Comparison of ENCODE assay signal across 8 cellular contexts in the genomic region with DNA sequence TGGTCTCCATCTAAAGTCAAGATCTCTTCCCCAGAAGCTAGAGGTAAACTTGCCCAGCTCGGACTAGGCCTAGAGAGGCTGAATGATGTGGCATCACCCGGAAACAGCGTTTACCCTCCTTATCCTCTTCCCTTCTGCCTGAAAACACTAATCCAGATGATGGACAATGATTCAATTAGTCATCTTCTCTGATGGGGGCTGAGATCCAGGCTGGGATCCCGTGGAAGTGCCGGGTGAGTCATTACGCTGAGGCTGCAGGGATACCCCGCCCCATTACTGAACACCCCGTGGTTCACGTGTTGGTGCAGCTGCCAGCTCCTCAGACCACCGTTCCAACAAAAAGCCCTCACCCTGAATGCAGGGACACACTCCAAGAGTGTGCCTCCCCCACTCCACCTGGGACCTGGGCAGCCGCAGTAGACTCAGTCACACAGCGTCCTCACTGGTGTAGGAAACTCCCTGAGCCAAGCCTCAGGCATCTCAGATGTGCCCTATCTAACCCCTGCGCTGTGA. TPM values are rescaled to one million over a fixed set of nuclear protein-coding genes. Genes with fewer than 3 reads are reported as not detected.
DNase-seq lines count a peak whose midpoint lies in the region; ATAC-seq, FAIRE-seq and TF ChIP-seq lines count a peak whose summit lies in the region.

No MANE protein-coding gene starts in this region.

- H3K4me1 Mint-ChIP-seq in activated T-helper 2 cell treated with anti-CD3 and anti-CD28 coated beads, Interferon-gamma antibody, Interleukin-2, Interleukin-4, amounts not matched to agents 10 μg/mL and 5 μg/mL and 100 μg/mL, durations not matched to agents 14 hours and 24 hours and 36 hours (ENCODE audit: low read depth) = peaks cover 51% of the 10 kb centered on the region

- peak overlapping the region; percentile 46 for H3K27ac ChIP-seq in psoas muscle

- H3K9me3 Mint-ChIP-seq in activated T-helper 2 cell treated with anti-CD3 and anti-CD28 coated beads, Interferon-gamma antibody, Interleukin-2, Interleukin-4, amounts not matched to agents 10 μg/mL and 5 μg/mL and 100 μg/mL, durations not matched to agents 14 hours and 24 hours and 36 hours = no peaks in the 10 kb centered on the region

- peaks cover 12% of the 10 kb centered on the region for H3K4me1 ChIP-seq in psoas muscle

- WGBS in psoas muscle, 3 donors = 32 to 48% (median 36%) methylated on average over 13 of the region's 13 CpGs

- H3K27ac Mint-ChIP-seq in activated T-helper 2 cell treated with anti-CD3 and anti-CD28 coated beads, Interferon-gamma antibody, Interleukin-2, Interleukin-4, amounts not matched to agents 10 μg/mL and 5 μg/mL and 100 μg/mL, durations not matched to agents 14 hours and 24 hours and 36 hours = peak overlapping the region; percentile 84

- DNase-seq in AG20443 (ENCODE audit: low spot score) = peak; percentile 82
- DNase-seq in HT1080 (ENCODE audit: low read depth) = peak; percentile 99
- DNase-seq in activated T-helper 2 cell treated with anti-CD3 and anti-CD28 coated beads, Interferon-gamma antibody, Interleukin-2, Interleukin-4, amounts not matched to agents 10 μg/mL and 5 μg/mL and 100 μg/mL, durations not matched to agents 14 hours and 24 hours and 36 hours (ENCODE audit: low spot score) = no peak
- DNase-seq in foreskin fibroblast = peak; percentile 93 to 96
- DNase-seq in psoas muscle = peak; percentile 74
- no peak for DNase-seq in GM19239 (ENCODE audit: insufficient read length, low spot score)

- no peaks in the 10 kb centered on the region for H3K36me3 ChIP-seq in psoas muscle (ENCODE audit: insufficient read depth in 1 of 2, low read depth in 1 of 2)

- TF ChIP-seq CTCF in foreskin fibroblast (IDR thresholded peaks at IDR 0.05; ENCODE audit: low read depth, low read length) (no peak), psoas muscle (IDR thresholded peaks at IDR 0.05) (no peak)

- peak overlapping the region; percentile 93 for H3K4me3 Mint-ChIP-seq in activated T-helper 2 cell treated with anti-CD3 and anti-CD28 coated beads, Interferon-gamma antibody, Interleukin-2, Interleukin-4, amounts not matched to agents 10 μg/mL and 5 μg/mL and 100 μg/mL, durations not matched to agents 14 hours and 24 hours and 36 hours (ENCODE audit: low read depth)

- no peaks in the 10 kb centered on the region for H3K27me3 Mint-ChIP-seq in activated T-helper 2 cell treated with anti-CD3 and anti-CD28 coated beads, Interferon-gamma antibody, Interleukin-2, Interleukin-4, amounts not matched to agents 10 μg/mL and 5 μg/mL and 100 μg/mL, durations not matched to agents 14 hours and 24 hours and 36 hours (ENCODE audit: low read depth)

- H3K27me3 ChIP-seq in psoas muscle (ENCODE audit: insufficient read depth in 3 of 3, low read length in 2 of 3) = peaks cover 0 to 12% (median 0%) of the 10 kb centered on the region in 3 donors

- peaks cover 24% of the 10 kb centered on the region for H3K36me3 Mint-ChIP-seq in activated T-helper 2 cell treated with anti-CD3 and anti-CD28 coated beads, Interferon-gamma antibody, Interleukin-2, Interleukin-4, amounts not matched to agents 10 μg/mL and 5 μg/mL and 100 μg/mL, durations not matched to agents 14 hours and 24 hours and 36 hours (ENCODE audit: low read depth)

- H3K4me3 ChIP-seq in foreskin fibroblast (ENCODE audit: low read depth in 1 of 2, low read length in 2 of 2) (peak overlapping the region; percentile 90 to 100), psoas muscle (peak overlapping the region; percentile 77)

- intact Hi-C loops in activated T-helper 2 cell treated with anti-CD3 and anti-CD28 coated beads, Interferon-gamma antibody, Interleukin-2, Interleukin-4, amounts not matched to agents 10 μg/mL and 5 μg/mL and 100 μg/mL, durations not matched to agents 14 hours and 24 hours and 36 hours (cut with micrococcal nuclease) = loop anchor here (1.0 to 2.0 kb wide), 5 partner anchors 21 to 101 kb away; partner anchors contain the start of genes CHTOP and S100A14
- intact Hi-C loops in psoas muscle (cut with DNase I) = loop anchor here (1.0 to 2.0 kb wide), 2 partner anchors 35 kb away; no protein-coding TSS in a partner anchor

- no peak for FAIRE-seq in GM19239 (lab: Jason Lieb, UNC)

- H3K9me3 ChIP-seq in psoas muscle = no peaks in the 10 kb centered on the region

- ATAC-seq in psoas muscle (peak; percentile 23 to 59 (median 40)), HG03342 (IDR thresholded peaks at IDR 0.05; ENCODE audit: unreplicated experiment) (no peak), HG02884 (IDR thresholded peaks at IDR 0.05; ENCODE audit: unreplicated experiment) (no peak)

RNA-seq across cellular contexts. Expression of gene S100A6, which starts 2.0 kb away (rescaled TPM):
- total RNA-seq in HT1080 (2014; rRNA removed; shearing (Covaris generic)) = 1,050 and 1,792 TPM in 2 replicates
- polyA plus RNA-seq in HT1080 (2015; cell fraction: cytosol; rRNA removed) = 745 and 972 TPM in 2 replicates
- 321 and 373 TPM in 2 replicates for polyA plus RNA-seq in HT1080 (2015; cell fraction: nucleus; rRNA removed)
- 209 and 229 TPM in 2 replicates for total RNA-seq in activated T-helper 2 cell treated with anti-CD3 and anti-CD28 coated beads, Interferon-gamma antibody, Interleukin-2, Interleukin-4, amounts not matched to agents 10 μg/mL and 5 μg/mL and 100 μg/mL, durations not matched to agents 14 hours and 24 hours and 36 hours
- total RNA-seq in psoas muscle = 100 to 1,000 TPM in 3 of 4 donors, 10 to 100 TPM in 1; 78.5 to 420 (median 150) TPM
- polyA plus RNA-seq in psoas muscle = 100 to 1,000 TPM; 295 to 506 (median 467) TPM

RNA-seq across cellular contexts. Expression of gene S100A5, which starts 7.0 kb away (rescaled TPM):
- total RNA-seq in HT1080 (2014; rRNA removed; shearing (Covaris generic)) = 0.53 and 2.4 TPM in 2 replicates
- polyA plus RNA-seq in HT1080 (2015; cell fraction: cytosol; rRNA removed) = 1.8 and 2.3 TPM in 2 replicates
- polyA plus RNA-seq in HT1080 (2015; cell fraction: nucleus; rRNA removed) = 0.67 and 1.1 TPM in 2 replicates
- 1.8 and 2.4 TPM in 2 replicates for total RNA-seq in activated T-helper 2 cell treated with anti-CD3 and anti-CD28 coated beads, Interferon-gamma antibody, Interleukin-2, Interleukin-4, amounts not matched to agents 10 μg/mL and 5 μg/mL and 100 μg/mL, durations not matched to agents 14 hours and 24 hours and 36 hours
- not detected for total RNA-seq in psoas muscle
- not detected for polyA plus RNA-seq in psoas muscle

RNA-seq across cellular contexts. Expression of gene S100A4, which starts 11.9 kb away (rescaled TPM):
- 25.4 and 29.0 TPM in 2 replicates for total RNA-seq in HT1080 (2014; rRNA removed; shearing (Covaris generic))
- polyA plus RNA-seq in HT1080 (2015; cell fraction: cytosol; rRNA removed) = 3.0 and 6.2 TPM in 2 replicates
- 0.99 and 2.7 TPM in 2 replicates for polyA plus RNA-seq in HT1080 (2015; cell fraction: nucleus; rRNA removed)
- total RNA-seq in activated T-helper 2 cell treated with anti-CD3 and anti-CD28 coated beads, Interferon-gamma antibody, Interleukin-2, Interleukin-4, amounts not matched to agents 10 μg/mL and 5 μg/mL and 100 μg/mL, durations not matched to agents 14 hours and 24 hours and 36 hours = 175 and 181 TPM in 2 replicates
- total RNA-seq in psoas muscle = 10 to 100 TPM; 27.0 to 54.7 (median 47.3) TPM
- 100 to 1,000 TPM in 1 of 3 donors, 10 to 100 TPM in 2; 75.2 to 155 (median 83.6) TPM for polyA plus RNA-seq in psoas muscle

RNA-seq across cellular contexts. Expression of gene S100A3, which starts 15.3 kb away (rescaled TPM):
- total RNA-seq in HT1080 (2014; rRNA removed; shearing (Covaris generic)) = 9.6 and 14.4 TPM in 2 replicates
- 2.0 and 4.7 TPM in 2 replicates for polyA plus RNA-seq in HT1080 (2015; cell fraction: cytosol; rRNA removed)
- polyA plus RNA-seq in HT1080 (2015; cell fraction: nucleus; rRNA removed) = 5.3 and 7.3 TPM in 2 replicates
- total RNA-seq in activated T-helper 2 cell treated with anti-CD3 and anti-CD28 coated beads, Interferon-gamma antibody, Interleukin-2, Interleukin-4, amounts not matched to agents 10 μg/mL and 5 μg/mL and 100 μg/mL, durations not matched to agents 14 hours and 24 hours and 36 hours = not detected in 2 replicates
- total RNA-seq in psoas muscle = 1 to 10 TPM in 2 of 4 donors, under 1 TPM in 2; 0.34 to 5.5 (median 0.86) TPM
- polyA plus RNA-seq in psoas muscle = 1 to 10 TPM in 2 of 3 donors, under 1 TPM in 1; 0.77 to 6.6 (median 3.4) TPM

RNA-seq across cellular contexts. Expression of gene S100A2, which starts 31.9 kb away (rescaled TPM):
- 79.0 and 143 TPM in 2 replicates for total RNA-seq in HT1080 (2014; rRNA removed; shearing (Covaris generic))
- 95.4 and 136 TPM in 2 replicates for polyA plus RNA-seq in HT1080 (2015; cell fraction: cytosol; rRNA removed)
- polyA plus RNA-seq in HT1080 (2015; cell fraction: nucleus; rRNA removed) = 33.8 and 45.6 TPM in 2 replicates
- 0.44 and 0.75 TPM in 2 replicates for total RNA-seq in activated T-helper 2 cell treated with anti-CD3 and anti-CD28 coated beads, Interferon-gamma antibody, Interleukin-2, Interleukin-4, amounts not matched to agents 10 μg/mL and 5 μg/mL and 100 μg/mL, durations not matched to agents 14 hours and 24 hours and 36 hours
- total RNA-seq in psoas muscle = 1 to 10 TPM in 3 of 4 donors, under 1 TPM in 1; 0.86 to 10.0 (median 1.1) TPM
- 10 to 100 TPM in 1 of 3 donors, 1 to 10 TPM in 2; 1.1 to 15.4 (median 2.1) TPM for polyA plus RNA-seq in psoas muscle

Comparison
In these comparisons a context has a peak if more than half of its experiments do, and no peak if none do; other contexts are left out.
1. DNase-seq: peak in AG20443 (single experiment), HT1080 (single experiment), foreskin fibroblast (2 of 2) and psoas muscle (2 of 2); none in activated T-helper 2 cell treated with anti-CD3 and anti-CD28 coated beads, Interferon-gamma antibody, Interleukin-2, Interleukin-4, amounts not matched to agents 10 μg/mL and 5 μg/mL and 100 μg/mL, durations not matched to agents 14 hours and 24 hours and 36 hours (single experiment) and GM19239 (single experiment).
2. ATAC-seq: peak in psoas muscle (4 of 4); none in HG03342 (single experiment) and HG02884 (single experiment).